Comparison of ENCODE assay signal across 1 cellular context in the genomic region with DNA sequence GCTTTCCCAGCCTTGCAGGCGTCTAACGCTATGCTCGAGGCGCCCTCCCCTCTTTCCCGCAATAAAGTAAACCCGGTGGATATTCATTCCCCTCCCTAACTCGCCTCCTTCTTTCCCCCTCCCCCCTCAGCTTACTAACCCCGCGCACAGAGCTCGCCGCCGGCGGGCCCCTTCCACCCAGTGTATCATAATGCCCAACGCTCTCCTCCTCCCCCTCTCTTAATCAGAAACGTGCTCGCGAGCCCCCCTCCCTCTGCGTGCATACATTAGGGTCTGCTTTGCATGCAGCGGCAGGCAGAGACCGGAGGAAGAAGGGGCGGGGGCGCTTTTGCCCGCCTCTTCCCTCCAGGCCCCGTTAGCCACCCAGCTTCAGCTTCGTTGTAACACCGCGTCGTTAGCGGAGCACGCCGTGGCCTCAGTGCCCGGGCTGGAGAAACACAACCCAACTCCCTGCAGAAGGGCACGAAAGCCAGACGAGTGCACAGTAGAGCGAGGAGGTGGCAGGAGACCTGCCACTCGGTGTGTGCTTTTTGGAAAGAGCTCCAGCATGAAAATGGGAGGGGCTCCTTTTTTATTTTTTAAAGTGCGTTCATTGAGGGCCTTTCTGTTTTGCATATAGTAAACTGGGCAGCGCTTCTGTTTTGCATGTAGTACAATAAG.
TF ChIP-seq lines count a peak whose summit lies in the region.

No MANE protein-coding gene starts in this region.

TF ChIP-seq in K562, 482 proteins besides CTCF, POLR2A, EP300 and RAD21 (continued from another document):
- peak; percentile 43 for TF ChIP-seq SAP30 (IDR thresholded peaks at IDR 0.05; ENCODE audit: borderline replicate concordance, insufficient read depth, low read depth, low read length, poor library complexity, severe bottlenecking)
